1 cellular context compared by ENCODE assay signal in genomic region chr7:99447943-99448342, GRCh38.
TF ChIP-seq lines count a peak whose summit lies in the region.

No MANE protein-coding gene starts in this region.

TF ChIP-seq in GM23338, 12 proteins besides CTCF, POLR2A, EP300 and RAD21 (continued from another document):
- TF ChIP-seq ZNF462 (CRISPR knock-in tag; IDR thresholded peaks at IDR 0.05): no peak
- no peak for TF ChIP-seq EZH2phosphoT487 (IDR thresholded peaks at IDR 0.05; ENCODE audit: unreplicated experiment)
- no peak for TF ChIP-seq EZH2 (IDR thresholded peaks at IDR 0.05; ENCODE audit: low read depth, unreplicated experiment)
- TF ChIP-seq NANOG (IDR thresholded peaks at IDR 0.05; ENCODE audit: borderline replicate concordance): no peak
- TF ChIP-seq STAT1 (IDR thresholded peaks at IDR 0.05; ENCODE audit: unreplicated experiment): no peak
- no peak for TF ChIP-seq ETS1 (IDR thresholded peaks at IDR 0.05)
- no peak for TF ChIP-seq REST (IDR thresholded peaks at IDR 0.05; ENCODE audit: unreplicated experiment)
- TF ChIP-seq POLR2AphosphoS5 (IDR thresholded peaks at IDR 0.05; ENCODE audit: low read depth): no peak
